In the genomic region with DNA sequence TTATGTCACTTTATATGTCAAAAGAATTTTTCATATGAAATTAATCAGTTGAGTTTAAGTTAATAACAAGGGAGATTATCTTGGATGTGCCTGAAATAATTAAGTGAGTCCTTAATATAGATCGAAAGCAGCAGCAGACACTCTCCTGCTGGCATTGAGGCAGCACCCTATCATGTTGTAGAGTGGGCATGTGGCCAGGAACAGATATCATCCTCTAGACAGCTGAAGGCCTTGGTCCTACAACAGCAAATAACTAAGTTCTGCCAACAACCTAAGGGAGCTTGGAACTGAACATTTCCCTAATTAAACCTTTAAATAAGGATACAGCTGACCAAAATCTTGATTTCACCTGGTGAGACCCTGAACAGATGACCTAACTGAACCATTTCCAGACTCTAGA, we compare ENCODE assay signal across 28 cellular contexts. TPM values are rescaled to one million over a fixed set of nuclear protein-coding genes. Genes with fewer than 3 reads are reported as not detected.
DNase-seq lines count a peak whose midpoint lies in the region; ATAC-seq, FAIRE-seq and TF ChIP-seq lines count a peak whose summit lies in the region.
"Had no signal": no experiment of that assay in that cellular context is flagged by ENCODE, and none has a peak within 500 bp of the region (broad histone marks: within the 10 kb centered on the region; RNA-seq: fewer than 3 reads in every experiment).

No MANE protein-coding gene starts in this region.

- H3K27me3 ChIP-seq in heart right ventricle (no peaks in the 10 kb centered on the region), trophoblast cell (ENCODE audit: insufficient read depth, low read length) (no peaks in the 10 kb centered on the region), small intestine (ENCODE audit: control insufficient read depth in 2 of 2, insufficient read depth in 2 of 2, low read length in 2 of 2) (no peaks in the 10 kb centered on the region)
- H3K27me3 ChIP-seq: BLaER1 treated with 17β-estradiol and CSF1 and Interleukin-3, amounts not matched to agents 10 nM and 100 nM; SJCRH30 had no signal

- H4K12ac ChIP-seq in trophoblast cell (ENCODE audit: low read depth, low read length), result no peak overlapping the region

- H3K23ac ChIP-seq in trophoblast cell (ENCODE audit: low read length), result no peak overlapping the region

- no peaks in the 10 kb centered on the region for H3K79me2 ChIP-seq in trophoblast cell (ENCODE audit: control insufficient read depth, insufficient read depth, low read length, poor library complexity)

- H3K79me1 ChIP-seq in trophoblast cell (ENCODE audit: low read length), result no peaks in the 10 kb centered on the region

- H3K9me3 Mint-ChIP-seq in activated T-cell treated with anti-CD3 and anti-CD28 coated beads, Interleukin-2, amount 50 U/mL, for 72 hours, result peaks cover 14 to 17% of the 10 kb centered on the region in 2 donors

- H3K4me3 ChIP-seq in heart right ventricle (no peak overlapping the region), trophoblast cell (ENCODE audit: low read depth, low read length) (no peak overlapping the region), small intestine (ENCODE audit: low read depth in 1 of 2, low read length in 2 of 2) (no peak overlapping the region)
- H3K4me3 ChIP-seq: A549; BLaER1 treated with 17β-estradiol and CSF1 and Interleukin-3, amounts not matched to agents 10 nM and 100 nM; SJCRH30 had no signal

- H3K27ac Mint-ChIP-seq in activated T-cell treated with anti-CD3 and anti-CD28 coated beads, Interleukin-2, amount 50 U/mL, for 72 hours, result no peak overlapping the region
- H3K27ac Mint-ChIP-seq: CD4-positive, alpha-beta T cell; IgD-negative memory B cell had no signal

- ATAC-seq in left cardiac atrium, result peak; percentile 63 to 72
- ATAC-seq in heart right ventricle, result no peak
- peak; percentile 66 for ATAC-seq in left colon
- ATAC-seq in activated T-cell treated with anti-CD3 and anti-CD28 coated beads, Interleukin-2, amount 50 U/mL, for 72 hours (replicated peaks in 1 of 2), result no peak
- no peak for ATAC-seq in GM18861 (IDR thresholded peaks at IDR 0.05; ENCODE audit: unreplicated experiment)
- ATAC-seq: A549 had no signal

- H3K4me3 Mint-ChIP-seq in activated T-cell treated with anti-CD3 and anti-CD28 coated beads, Interleukin-2, amount 50 U/mL, for 72 hours, result no peak overlapping the region
- H3K4me3 Mint-ChIP-seq: CD4-positive, alpha-beta T cell; IgD-negative memory B cell had no signal

- H4K91ac ChIP-seq in trophoblast cell (ENCODE audit: low read depth, low read length), result no peak overlapping the region

- H3K4me2 ChIP-seq in trophoblast cell (ENCODE audit: low read length), result no peak overlapping the region
- H3K4me2 ChIP-seq: A549; BLaER1 treated with 17β-estradiol and CSF1 and Interleukin-3, amounts not matched to agents 10 nM and 100 nM; KMS-11 had no signal

- 50% methylated on average over 1 of the region's 1 CpG for WGBS in heart right ventricle, 2 donors
- no CpG with 5 or more reads among the region's 1 CpG for WGBS in trophoblast cell (ENCODE audit: extremely low coverage, insufficient coverage, insufficient read length)
- WGBS in small intestine, 3 donors, result 17 to 69% (median 28%) methylated on average over 1 of the region's 1 CpG

- H3K36me3 Mint-ChIP-seq in activated T-cell treated with anti-CD3 and anti-CD28 coated beads, Interleukin-2, amount 50 U/mL, for 72 hours (ENCODE audit: insufficient read depth in 2 of 2), result peaks cover 9% of the 10 kb centered on the region in 2 donors
- H3K36me3 Mint-ChIP-seq: IgD-negative memory B cell had no signal

- H2BK12ac ChIP-seq in trophoblast cell (ENCODE audit: low read length), result no peak overlapping the region

- no peak overlapping the region for H3K18ac ChIP-seq in trophoblast cell (ENCODE audit: low read length)

- peak overlapping the region; percentile 33 for H2BK120ac ChIP-seq in trophoblast cell (ENCODE audit: insufficient read depth, low read length, poor library complexity)

- no peak overlapping the region for H2AK5ac ChIP-seq in trophoblast cell (ENCODE audit: low read length)

- H3K4me1 ChIP-seq in heart right ventricle (no peaks in the 10 kb centered on the region), trophoblast cell (ENCODE audit: control insufficient read depth in 1 of 2, insufficient read depth in 2 of 2, low read length in 2 of 2) (no peaks in the 10 kb centered on the region), small intestine (ENCODE audit: control insufficient read depth in 2 of 2, insufficient read depth in 1 of 2, low read depth in 1 of 2, low read length in 1 of 2) (no peaks in the 10 kb centered on the region)
- H3K4me1 ChIP-seq: A549; BLaER1 treated with 17β-estradiol and CSF1 and Interleukin-3, amounts not matched to agents 10 nM and 100 nM had no signal

- peaks cover 0 to 38% (median 13%) of the 10 kb centered on the region in 11 donors for H3K9me3 ChIP-seq in heart right ventricle
- peaks cover 8% of the 10 kb centered on the region for H3K9me3 ChIP-seq in trophoblast cell (ENCODE audit: insufficient read depth, low read depth, low read length)
- peaks cover 1% of the 10 kb centered on the region for H3K9me3 ChIP-seq in small intestine (ENCODE audit: control insufficient read depth, low read depth)
- H3K9me3 ChIP-seq: A549 had no signal

- no peaks in the 10 kb centered on the region for H3K4me1 Mint-ChIP-seq in activated T-cell treated with anti-CD3 and anti-CD28 coated beads, Interleukin-2, amount 50 U/mL, for 72 hours (ENCODE audit: low read depth)
- H3K4me1 Mint-ChIP-seq: IgD-negative memory B cell had no signal

- H3K14ac ChIP-seq in trophoblast cell (ENCODE audit: low read length), result no peak overlapping the region

- H3K27ac ChIP-seq in heart right ventricle, result no peak overlapping the region
- no peak overlapping the region for H3K27ac ChIP-seq in trophoblast cell (ENCODE audit: low read depth, low read length)
- no peak overlapping the region for H3K27ac ChIP-seq in small intestine (ENCODE audit: low read depth in 1 of 2, low read length in 1 of 2)
- H3K27ac ChIP-seq: A549; BLaER1 treated with 17β-estradiol and CSF1 and Interleukin-3, amounts not matched to agents 10 nM and 100 nM; KMS-11; SJCRH30 had no signal

- no peaks in the 10 kb centered on the region for H3K27me3 Mint-ChIP-seq in activated T-cell treated with anti-CD3 and anti-CD28 coated beads, Interleukin-2, amount 50 U/mL, for 72 hours (ENCODE audit: low read depth)

- H3K4ac ChIP-seq in trophoblast cell (ENCODE audit: low read depth, low read length), result no peak overlapping the region

- no peak overlapping the region for H3K9ac ChIP-seq in trophoblast cell (ENCODE audit: low read length)
- H3K9ac ChIP-seq: BLaER1 treated with 17β-estradiol and CSF1 and Interleukin-3, amounts not matched to agents 10 nM and 100 nM; KMS-11 had no signal

- no peak for TF ChIP-seq CTCF in heart right ventricle (IDR thresholded peaks at IDR 0.05)

- no peak overlapping the region for H2AFZ ChIP-seq in trophoblast cell (ENCODE audit: insufficient read depth, low read length, poor library complexity)

- H3K36me3 ChIP-seq in heart right ventricle, result no peaks in the 10 kb centered on the region
- peaks cover 0 to 3% of the 10 kb centered on the region in 2 experiments for H3K36me3 ChIP-seq in trophoblast cell (ENCODE audit: control insufficient read depth in 1 of 2, insufficient read depth in 2 of 2, low read length in 2 of 2)
- no peaks in the 10 kb centered on the region for H3K36me3 ChIP-seq in small intestine (ENCODE audit: control insufficient read depth in 2 of 2, insufficient read depth in 2 of 2, low read length in 2 of 2)
- H3K36me3 ChIP-seq: SJCRH30 had no signal

- FAIRE-seq in small intestine (lab: Jason Lieb, UNC), result no peak
- FAIRE-seq: A549, GM18507, RCC 7860 had no signal

- intact Hi-C loops in left cardiac atrium (cut with DNase I) (no loop called here), heart right ventricle (cut with DNase I) (no loop called here), left colon (cut with DNase I, micrococcal nuclease) (no loop called here)

- DNase-seq in left cardiac atrium (peak; percentile 24), heart right ventricle (no peak), left colon (peak in 1 of 2 donors; percentile 18), trophoblast cell (no peak), small intestine (peak; percentile 68), H4 (ENCODE audit: low spot score) (no peak)
- DNase-seq in activated T-cell treated with anti-CD3 and anti-CD28 coated beads, Interleukin-2, amount 50 U/mL, for 72 hours, result no peak
- DNase-seq: AML-193; CD4-positive, alpha-beta T cell; COR-L47; GOT3; HCEC 1CT; NCI-H1048; NCI-H1417; NCI-H1694; NCI-H2029 treated with DMSO at 0.1 percent for 48 hours; NCI-H446 treated with DMSO at 0.1 percent for 48 hours; OCI-M1 had no signal

- no peak overlapping the region for H2BK5ac ChIP-seq in trophoblast cell (ENCODE audit: low read depth, low read length, poor library complexity)

- no peak overlapping the region for H4K8ac ChIP-seq in trophoblast cell (ENCODE audit: low read depth, low read length)

RNA-seq across cellular contexts. Expression of a gene that starts 25.8 kb away (rescaled TPM):
- total RNA-seq in left cardiac atrium (not detected), heart right ventricle (not detected), left colon (not detected)
- polyA plus RNA-seq in heart right ventricle (not detected), small intestine (1 to 10 TPM; 1.3 to 2.2 (median 1.6) TPM)
- polyA plus RNA-seq in trophoblast cell (2013), result 0.58 and 0.73 TPM in 2 replicates
- total RNA-seq in activated T-cell treated with anti-CD3 and anti-CD28 coated beads, Interleukin-2, amount 50 U/mL, for 72 hours, result not detected
- total RNA-seq in H4 (2014; rRNA removed; shearing (Covaris generic)), result not detected in 2 replicates
- total RNA-seq: CD4-positive, alpha-beta T cell; Daoy; G401 had no signal
- polyA plus RNA-seq: A549, IgD-negative memory B cell had no signal

RNA-seq across cellular contexts. Expression of a gene that starts 49.7 kb away (rescaled TPM):
- total RNA-seq in left cardiac atrium (under 1 TPM in 1 of 2 donors, not detected in 1; 0.18 TPM), heart right ventricle (not detected), left colon (not detected)
- polyA plus RNA-seq in heart right ventricle (not detected), small intestine (under 1 TPM in 1 of 3 donors, not detected in 2; 0.42 TPM)
- 4.7 and 5.0 TPM in 2 replicates for polyA plus RNA-seq in trophoblast cell (2013)
- not detected for total RNA-seq in activated T-cell treated with anti-CD3 and anti-CD28 coated beads, Interleukin-2, amount 50 U/mL, for 72 hours
- total RNA-seq in H4 (2014; rRNA removed; shearing (Covaris generic)), result 0.12 and 0.33 TPM in 2 replicates
- total RNA-seq: CD4-positive, alpha-beta T cell; G401; SJCRH30 had no signal
- polyA plus RNA-seq: A549, IgD-negative memory B cell had no signal

Comparison
In these comparisons a context has a peak if more than half of its experiments do, and no peak if none do; other contexts are left out.
1. ATAC-seq: peak in left cardiac atrium (2 of 2) and left colon (single experiment); none in heart right ventricle (0 of 8), activated T-cell treated with anti-CD3 and anti-CD28 coated beads, Interleukin-2, amount 50 U/mL, for 72 hours (0 of 2) and GM18861 (single experiment).
2. DNase-seq: peak in left cardiac atrium (single experiment) and small intestine (single experiment); none in heart right ventricle (0 of 2), trophoblast cell (0 of 2), activated T-cell treated with anti-CD3 and anti-CD28 coated beads, Interleukin-2, amount 50 U/mL, for 72 hours (0 of 2) and H4 (single experiment).